ENCODE assay signal across 18 cellular contexts in the genomic region with DNA sequence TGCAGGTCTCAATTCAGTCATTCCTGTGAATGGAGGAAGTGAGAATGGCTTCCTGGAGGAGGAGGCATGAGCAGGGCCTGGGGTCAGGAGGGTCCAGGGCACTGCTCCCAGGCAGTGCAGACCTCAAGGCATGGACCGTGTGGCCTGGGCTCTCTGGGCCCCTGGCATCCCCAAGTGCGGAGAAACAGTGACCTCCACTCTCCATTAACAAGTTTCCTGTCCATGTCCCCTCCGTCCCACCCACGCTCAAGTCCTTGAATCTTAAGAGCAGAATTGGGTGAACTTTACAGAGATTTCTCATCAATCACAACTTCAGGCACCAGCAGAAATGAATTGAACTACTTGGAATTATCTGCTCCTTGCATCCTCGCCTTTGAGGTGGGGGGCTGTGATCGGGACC.
DNase-seq lines count a peak whose midpoint lies in the region; ATAC-seq and TF ChIP-seq lines count a peak whose summit lies in the region.
"Had no signal": no experiment of that assay in that cellular context is flagged by ENCODE, and none has a peak within 500 bp of the region (broad histone marks: within the 10 kb centered on the region; RNA-seq: fewer than 3 reads in every experiment).

No MANE protein-coding gene starts in this region.

- H3K9me3 Mint-ChIP-seq in chondrocyte (ENCODE audit: low read depth) = peaks cover 5% of the 10 kb centered on the region

- ATAC-seq in Right ventricle myocardium superior (ENCODE audit: poor library complexity) = no peak
- ATAC-seq in upper lobe of right lung = no peak

- no peak overlapping the region for H3K27ac Mint-ChIP-seq in chondrocyte (ENCODE audit: unreplicated experiment)
- H3K27ac Mint-ChIP-seq: B cell; CD14-positive monocyte; CD4-positive, alpha-beta T cell; CD8-positive, alpha-beta memory T cell had no signal

- no peaks in the 10 kb centered on the region for H3K4me1 ChIP-seq in upper lobe of right lung
- H3K4me1 ChIP-seq in ascending aorta = no peaks in the 10 kb centered on the region

- peaks cover 5% of the 10 kb centered on the region for H3K27me3 ChIP-seq in upper lobe of right lung
- no peaks in the 10 kb centered on the region for H3K27me3 ChIP-seq in ascending aorta
- H3K27me3 ChIP-seq: BLaER1 treated with 17β-estradiol and CSF1 and Interleukin-3, amounts not matched to agents 10 nM and 100 nM had no signal

- H3K9me3 ChIP-seq in upper lobe of right lung = no peaks in the 10 kb centered on the region
- no peaks in the 10 kb centered on the region for H3K9me3 ChIP-seq in ascending aorta

- no peak overlapping the region for H3K4me3 ChIP-seq in upper lobe of right lung
- H3K4me3 ChIP-seq in ascending aorta = no peak overlapping the region
- H3K4me3 ChIP-seq: BLaER1 treated with 17β-estradiol and CSF1 and Interleukin-3, amounts not matched to agents 10 nM and 100 nM had no signal

- H3K27ac ChIP-seq in upper lobe of right lung (no peak overlapping the region), ascending aorta (no peak overlapping the region)
- H3K27ac ChIP-seq: 22Rv1; BLaER1 treated with 17β-estradiol and CSF1 and Interleukin-3, amounts not matched to agents 10 nM and 100 nM had no signal

- H3K4me3 Mint-ChIP-seq in chondrocyte (ENCODE audit: unreplicated experiment) = no peak overlapping the region
- H3K4me3 Mint-ChIP-seq: B cell; CD14-positive monocyte; CD4-positive, alpha-beta T cell; CD8-positive, alpha-beta memory T cell had no signal

- H3K4me1 Mint-ChIP-seq in chondrocyte (ENCODE audit: low read depth) = no peaks in the 10 kb centered on the region
- H3K4me1 Mint-ChIP-seq: B cell; CD14-positive monocyte; CD8-positive, alpha-beta memory T cell had no signal

- intact Hi-C loops in cardiac septum (cut with DNase I) = no loop called here
- intact Hi-C loops in Right ventricle myocardium superior (cut with DNase I) = no loop called here
- intact Hi-C loops in upper lobe of right lung (cut with DNase I) = no loop called here
- intact Hi-C loops in ascending aorta (cut with DNase I) = no loop called here

- DNase-seq in cardiac septum (ENCODE audit: low spot score) (peak; percentile 60), Right ventricle myocardium superior (no peak), mesenteric fat pad (ENCODE audit: low spot score) (peak; percentile 47), upper lobe of right lung (peak; percentile 11), chondrocyte (ENCODE audit: low spot score) (no peak), ascending aorta (ENCODE audit: low spot score in 2 of 2) (no peak)
- DNase-seq: CD4-positive, alpha-beta T cell; CD8-positive, alpha-beta memory T cell; DMS 273 treated with DMSO at 0.1 percent for 48 hours; DMS79; GF-D8; GOT3; H7; HCEC 1CT had no signal

- no peaks in the 10 kb centered on the region for H3K36me3 Mint-ChIP-seq in chondrocyte (ENCODE audit: low read depth)
- H3K36me3 Mint-ChIP-seq: CD14-positive monocyte; CD8-positive, alpha-beta memory T cell had no signal

- no peak for TF ChIP-seq CTCF in upper lobe of right lung (IDR thresholded peaks at IDR 0.05)
- no peak for TF ChIP-seq CTCF in chondrocyte (IDR thresholded peaks at IDR 0.05)
- TF ChIP-seq CTCF in ascending aorta (IDR thresholded peaks at IDR 0.05) = no peak

- H3K36me3 ChIP-seq in upper lobe of right lung (no peaks in the 10 kb centered on the region), ascending aorta (no peaks in the 10 kb centered on the region)
- H3K36me3 ChIP-seq: BLaER1 treated with 17β-estradiol and CSF1 and Interleukin-3, amounts not matched to agents 10 nM and 100 nM had no signal

- H3K27me3 Mint-ChIP-seq in chondrocyte (ENCODE audit: low read depth) = peaks cover 4% of the 10 kb centered on the region
- H3K27me3 Mint-ChIP-seq: B cell had no signal

Comparison
In these comparisons a context has a peak if more than half of its experiments do, and no peak if none do; other contexts are left out.
1. DNase-seq: peak in cardiac septum (single experiment), mesenteric fat pad (single experiment) and upper lobe of right lung (single experiment); none in Right ventricle myocardium superior (single experiment), chondrocyte (single experiment) and ascending aorta (0 of 2).